Comparison of ENCODE assay signal across 8 cellular contexts in genomic region chr10:22573820-22574569, GRCh38.
DNase-seq lines count a peak whose midpoint lies in the region; ATAC-seq, FAIRE-seq and TF ChIP-seq lines count a peak whose summit lies in the region.

No MANE protein-coding gene starts in this region.

- TF ChIP-seq CTCF in AG09309 (IDR thresholded peaks at IDR 0.05; ENCODE audit: control insufficient read depth, insufficient read depth, low read depth, low read length, missing control alignments) (peak; percentile 62), RWPE2 (IDR thresholded peaks at IDR 0.05; ENCODE audit: poor library complexity, severe bottlenecking) (peak; percentile 75)

- DNase-seq in AG09309 (ENCODE audit: low read depth) (no peak), GM12891 (ENCODE audit: insufficient read length, low spot score) (peak; percentile 11), RWPE2 (ENCODE audit: low spot score) (no peak), fibroblast of gingiva (ENCODE audit: low read depth) (peak; percentile 8), putamen (ENCODE audit: low spot score) (no peak)
- peak in 1 of 2 donors; percentile 57 for DNase-seq in stimulated activated effector memory CD8-positive, alpha-beta T cell treated with anti-CD3 and anti-CD28 coated beads, Interleukin-12 subunit alpha, Interleukin-12 subunit beta, amount 100 ng/mL, for 72 hours (ENCODE audit: low spot score in 2 of 2)
- DNase-seq in activated CD4-positive, CD25-positive, alpha-beta regulatory T cell (lab: John Stamatoyannopoulos, UW): no peak

- H3K4me1 ChIP-seq in RWPE2 (ENCODE audit: insufficient read depth, poor library complexity, severe bottlenecking): no peaks in the 10 kb centered on the region

- no peak overlapping the region for H3K27ac ChIP-seq in RWPE2 (ENCODE audit: poor library complexity, severe bottlenecking)

- peaks cover 6% of the 10 kb centered on the region; the same call in 1 of the 2 replicates for H3K36me3 ChIP-seq in RWPE2 (ENCODE audit: low read depth)

- H3K9me3 ChIP-seq in RWPE2 (ENCODE audit: severe bottlenecking): no peaks in the 10 kb centered on the region

- no peak for TF ChIP-seq POLR2A in GM12891 (IDR thresholded peaks at IDR 0.05; ENCODE audit: low read depth, low read length)

- H3K4me3 Mint-ChIP-seq in stimulated activated effector memory CD8-positive, alpha-beta T cell treated with anti-CD3 and anti-CD28 coated beads, Interleukin-12 subunit alpha, Interleukin-12 subunit beta, amount 100 ng/mL, for 72 hours: peak overlapping the region; percentile 36

- peak overlapping the region; percentile 59 for H3K27ac Mint-ChIP-seq in stimulated activated effector memory CD8-positive, alpha-beta T cell treated with anti-CD3 and anti-CD28 coated beads, Interleukin-12 subunit alpha, Interleukin-12 subunit beta, amount 100 ng/mL, for 72 hours

- no peaks in the 10 kb centered on the region for H3K9me3 Mint-ChIP-seq in stimulated activated effector memory CD8-positive, alpha-beta T cell treated with anti-CD3 and anti-CD28 coated beads, Interleukin-12 subunit alpha, Interleukin-12 subunit beta, amount 100 ng/mL, for 72 hours

- FAIRE-seq in GM12891 (lab: Jason Lieb, UNC): no peak

- H3K27me3 ChIP-seq in RWPE2 (ENCODE audit: insufficient read depth, poor library complexity, severe bottlenecking): no peaks in the 10 kb centered on the region

- ATAC-seq in RWPE2 (ENCODE audit: low read depth) (no peak), HG02840 (IDR thresholded peaks at IDR 0.05; ENCODE audit: low FRiP score, unreplicated experiment) (no peak)
- ATAC-seq in stimulated activated effector memory CD8-positive, alpha-beta T cell treated with anti-CD3 and anti-CD28 coated beads, Interleukin-12 subunit alpha, Interleukin-12 subunit beta, amount 100 ng/mL, for 72 hours: peak; percentile 11

- H3K4me1 Mint-ChIP-seq in stimulated activated effector memory CD8-positive, alpha-beta T cell treated with anti-CD3 and anti-CD28 coated beads, Interleukin-12 subunit alpha, Interleukin-12 subunit beta, amount 100 ng/mL, for 72 hours: peaks cover 63% of the 10 kb centered on the region

- H3K4me3 ChIP-seq in AG09309 (ENCODE audit: control insufficient read depth, low read depth, low read length): no peak overlapping the region
- no peak overlapping the region for H3K4me3 ChIP-seq in RWPE2 (ENCODE audit: severe bottlenecking)

- H3K36me3 Mint-ChIP-seq in stimulated activated effector memory CD8-positive, alpha-beta T cell treated with anti-CD3 and anti-CD28 coated beads, Interleukin-12 subunit alpha, Interleukin-12 subunit beta, amount 100 ng/mL, for 72 hours: peaks cover 100% of the 10 kb centered on the region

TF ChIP-seq in GM12891, 5 proteins besides CTCF, POLR2A, EP300 and RAD21:
- TF ChIP-seq POLR2AphosphoS5 (IDR thresholded peaks at IDR 0.05; ENCODE audit: low read depth, low read length): no peak
- TF ChIP-seq POU2F2 (IDR thresholded peaks at IDR 0.05; ENCODE audit: low read depth, low read length): no peak
- TF ChIP-seq PAX5 (IDR thresholded peaks at IDR 0.05; ENCODE audit: insufficient read depth, low read length, severe bottlenecking): no peak
- no peak for TF ChIP-seq TAF1 (IDR thresholded peaks at IDR 0.05; ENCODE audit: low read depth, low read length)
- TF ChIP-seq SPI1 (IDR thresholded peaks at IDR 0.05; ENCODE audit: low read depth, low read length): no peak
TF ChIP-seq in GM12891: peak in this region for 0.

Comparison
In these comparisons a context has a peak if more than half of its experiments do, and no peak if none do; other contexts are left out.
1. DNase-seq: peak in GM12891 (single experiment) and fibroblast of gingiva (single experiment); none in AG09309 (single experiment), RWPE2 (single experiment), putamen (single experiment) and activated CD4-positive, CD25-positive, alpha-beta regulatory T cell (0 of 4).